In genomic region chr10:101830322-101831168, GRCh38 we compare ENCODE assay signal across 1 cellular context.
TF ChIP-seq lines count a peak whose summit lies in the region.

No MANE protein-coding gene starts in this region.

TF ChIP-seq in IMR-90, 13 proteins besides CTCF, POLR2A, EP300 and RAD21:
- TF ChIP-seq USF2 (IDR thresholded peaks at IDR 0.05; ENCODE audit: low read depth, low read length) (peak; percentile 25; the same call in 1 of the 2 replicates), MXI1 (IDR thresholded peaks at IDR 0.05; ENCODE audit: borderline replicate concordance, low read depth, low read length) (peak; percentile 87; the same call in 1 of the 2 replicates), MAZ (IDR thresholded peaks at IDR 0.05; ENCODE audit: borderline replicate concordance, low read depth, low read length) (peak; percentile 44; the same call in 1 of the 2 replicates), CHD1 (IDR thresholded peaks at IDR 0.05; ENCODE audit: low read depth, low read length) (no peak), RCOR1 (IDR thresholded peaks at IDR 0.05; ENCODE audit: insufficient replicate concordance, low read length) (no peak), BHLHE40 (IDR thresholded peaks at IDR 0.05; ENCODE audit: low read depth, low read length) (peak; percentile 72), MAFK (IDR thresholded peaks at IDR 0.05; ENCODE audit: low read depth, low read length) (peak; percentile 79)
